ENCODE assay signal across 9 cellular contexts in the genomic region with DNA sequence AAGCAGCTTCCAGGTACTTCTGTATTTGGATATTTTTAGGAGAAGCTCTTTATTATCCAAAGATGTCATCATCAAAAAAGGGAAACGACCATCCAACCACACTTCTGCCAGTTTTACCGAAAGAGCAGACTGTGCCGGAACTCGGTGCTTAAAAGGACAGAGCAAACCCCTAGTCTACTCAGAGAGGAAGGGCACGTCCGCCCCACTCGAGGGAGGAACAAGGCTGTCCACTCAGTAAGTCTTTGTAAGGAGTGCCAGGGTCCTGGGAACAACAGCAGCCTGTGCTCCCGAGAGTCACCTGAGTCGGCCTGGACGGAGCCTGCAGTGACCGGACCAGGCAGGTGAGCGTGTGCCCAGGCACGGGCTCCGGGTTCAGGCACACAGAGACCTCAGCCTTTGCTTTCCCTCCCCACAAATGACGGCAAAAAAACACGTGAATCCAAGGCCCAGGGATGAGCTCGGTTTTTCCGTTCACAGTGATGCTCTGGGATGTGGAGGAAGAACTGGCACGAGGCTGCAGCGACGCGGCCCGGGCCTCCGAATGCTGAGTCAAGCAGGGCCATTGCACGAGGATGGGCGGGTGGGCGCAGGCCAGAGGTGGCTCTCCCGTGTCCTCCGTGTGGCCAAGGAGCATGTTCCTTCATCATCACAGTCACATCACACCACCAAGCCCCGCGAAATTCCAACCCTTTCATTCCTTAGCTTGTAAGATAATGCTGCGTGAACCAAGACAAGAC. TPM values are rescaled to one million over a fixed set of nuclear protein-coding genes. Genes with fewer than 3 reads are reported as not detected.
DNase-seq lines count a peak whose midpoint lies in the region; ATAC-seq lines count a peak whose summit lies in the region.
"Had no signal": no experiment of that assay in that cellular context is flagged by ENCODE, and none has a peak within 500 bp of the region (broad histone marks: within the 10 kb centered on the region; RNA-seq: fewer than 3 reads in every experiment).

No MANE protein-coding gene starts in this region.

- no peaks in the 10 kb centered on the region for H3K36me3 Mint-ChIP-seq in stimulated activated naive B cell treated with anti-CD40 and anti-IgM and Interleukin-4, amounts not matched to agents 10 μg/mL and 1 μg/mL and 100 μg/mL, for 72 hours

- H3K27me3 Mint-ChIP-seq in stimulated activated naive B cell treated with anti-CD40 and anti-IgM and Interleukin-4, amounts not matched to agents 10 μg/mL and 1 μg/mL and 100 μg/mL, for 72 hours = no peaks in the 10 kb centered on the region

- H3K9me3 Mint-ChIP-seq in stimulated activated naive B cell treated with anti-CD40 and anti-IgM and Interleukin-4, amounts not matched to agents 10 μg/mL and 1 μg/mL and 100 μg/mL, for 72 hours = no peaks in the 10 kb centered on the region
- H3K9me3 Mint-ChIP-seq: activated T-cell treated with anti-CD3 and anti-CD28 coated beads, Interleukin-2, amount 50 U/mL, for 72 hours had no signal

- peak overlapping the region; percentile 7 to 84 for H3K4me3 Mint-ChIP-seq in stimulated activated naive B cell treated with anti-CD40 and anti-IgM and Interleukin-4, amounts not matched to agents 10 μg/mL and 1 μg/mL and 100 μg/mL, for 72 hours

- peaks cover 0 to 46% of the 10 kb centered on the region in 2 donors for H3K4me1 Mint-ChIP-seq in stimulated activated naive B cell treated with anti-CD40 and anti-IgM and Interleukin-4, amounts not matched to agents 10 μg/mL and 1 μg/mL and 100 μg/mL, for 72 hours

- in situ Hi-C loops in KBM-7 (cut with MboI; ENCODE audit: low pct_unique_long_range_greater_than_20kb, low sequenced_read_pairs) = no loop called here

- DNase-seq in KBM-7 = peak; percentile 70
- peak; percentile 66 for DNase-seq in UCSD-AML1 (lab: John Stamatoyannopoulos, UW; ENCODE audit: unreplicated experiment)
- no peak for DNase-seq in left lobe of liver (ENCODE audit: low spot score)
- no peak for DNase-seq in stimulated activated naive B cell treated with anti-CD40 and anti-IgM and Interleukin-4, amounts not matched to agents 10 μg/mL and 1 μg/mL and 100 μg/mL, for 72 hours

- H3K27ac Mint-ChIP-seq in stimulated activated naive B cell treated with anti-CD40 and anti-IgM and Interleukin-4, amounts not matched to agents 10 μg/mL and 1 μg/mL and 100 μg/mL, for 72 hours = peak overlapping the region; percentile 98
- H3K27ac Mint-ChIP-seq: activated T-cell treated with anti-CD3 and anti-CD28 coated beads, Interleukin-2, amount 50 U/mL, for 72 hours had no signal

- peak; percentile 8 for ATAC-seq in left lobe of liver
- no peak for ATAC-seq in stimulated activated naive B cell treated with anti-CD40 and anti-IgM and Interleukin-4, amounts not matched to agents 10 μg/mL and 1 μg/mL and 100 μg/mL, for 72 hours (replicated peaks)
- no peak for ATAC-seq in HG03108 (IDR thresholded peaks at IDR 0.05; ENCODE audit: unreplicated experiment)
- ATAC-seq in HG03520 (IDR thresholded peaks at IDR 0.05; ENCODE audit: unreplicated experiment) = no peak
- no peak for ATAC-seq in HG02642 (IDR thresholded peaks at IDR 0.05; ENCODE audit: poor library complexity, unreplicated experiment)
- ATAC-seq in GM19452 (IDR thresholded peaks at IDR 0.05; ENCODE audit: unreplicated experiment) = no peak

RNA-seq across cellular contexts. Expression of a gene that starts 17.4 kb away (rescaled TPM):
- 1.7 TPM for total RNA-seq in left lobe of liver

Comparison
In these comparisons a context has a peak if more than half of its experiments do, and no peak if none do; other contexts are left out.
1. DNase-seq: peak in KBM-7 (single experiment) and UCSD-AML1 (single experiment); none in left lobe of liver (single experiment) and stimulated activated naive B cell treated with anti-CD40 and anti-IgM and Interleukin-4, amounts not matched to agents 10 μg/mL and 1 μg/mL and 100 μg/mL, for 72 hours (single experiment).